ENCODE assay signal across 16 cellular contexts in genomic region chr10:123568751-123569150, GRCh38.
DNase-seq lines count a peak whose midpoint lies in the region; ATAC-seq and TF ChIP-seq lines count a peak whose summit lies in the region.
"Had no signal": no experiment of that assay in that cellular context is flagged by ENCODE, and none has a peak within 500 bp of the region (broad histone marks: within the 10 kb centered on the region; RNA-seq: fewer than 3 reads in every experiment).

No MANE protein-coding gene starts in this region.

- H3K79me1 ChIP-seq in H9 (ENCODE audit: insufficient read depth, low read depth, low read length, poor library complexity, severe bottlenecking), result no peaks in the 10 kb centered on the region
- H3K79me1 ChIP-seq in neuronal stem cell (ENCODE audit: low read depth, low read length), result no peaks in the 10 kb centered on the region

- H4K91ac ChIP-seq in H9 (ENCODE audit: insufficient read length, low read depth, low read length) (no peak overlapping the region), neuronal stem cell (ENCODE audit: low read depth, low read length, poor library complexity) (no peak overlapping the region)

- no peak overlapping the region for H3K18ac ChIP-seq in H9 (ENCODE audit: insufficient read length, low read depth, low read length)
- H3K18ac ChIP-seq in neuronal stem cell (ENCODE audit: low read length), result no peak overlapping the region

- H3K27ac Mint-ChIP-seq in H9 (no peak overlapping the region), type B pancreatic cell (no peak overlapping the region)
- no peak overlapping the region for H3K27ac Mint-ChIP-seq in activated CD4-positive, alpha-beta T cell treated with anti-CD3 and anti-CD28 coated beads, Interleukin-2, amount 10 ng/mL, durations not matched to agents 7 days and 5 days
- H3K27ac Mint-ChIP-seq: B cell; CD8-positive, alpha-beta T cell; HFFc6 had no signal

- no peaks in the 10 kb centered on the region; a peak in 1 of 7 replicates for H3K36me3 Mint-ChIP-seq in H9 (ENCODE audit: insufficient read depth in 1 of 3, low read depth in 3 of 3)
- no peaks in the 10 kb centered on the region for H3K36me3 Mint-ChIP-seq in type B pancreatic cell
- no peaks in the 10 kb centered on the region for H3K36me3 Mint-ChIP-seq in activated CD4-positive, alpha-beta T cell treated with anti-CD3 and anti-CD28 coated beads, Interleukin-2, amount 10 ng/mL, durations not matched to agents 7 days and 5 days (ENCODE audit: low read depth)
- H3K36me3 Mint-ChIP-seq: CD8-positive, alpha-beta T cell had no signal

- H2AFZ ChIP-seq in H9 (ENCODE audit: low read length) (no peak overlapping the region), neuronal stem cell (ENCODE audit: low read length) (no peak overlapping the region)

- no peak for ATAC-seq in heart right ventricle
- ATAC-seq: CD8-positive, alpha-beta T cell; HCT116; HepG2 had no signal

- no peak overlapping the region for H3K9ac ChIP-seq in H9 (ENCODE audit: extremely low read depth, insufficient read length, low read length)
- no peak overlapping the region for H3K9ac ChIP-seq in neuronal stem cell (ENCODE audit: low read depth, low read length, poor library complexity)
- H3K9ac ChIP-seq: BLaER1 treated with 17β-estradiol and CSF1 and Interleukin-3, amounts not matched to agents 10 nM and 100 nM had no signal

- H3K36me3 ChIP-seq in neuronal stem cell (replicated peaks in 1 of 2; ENCODE audit: control insufficient read depth in 2 of 2, insufficient read depth in 2 of 2, low read length in 2 of 2) (no peaks in the 10 kb centered on the region), heart right ventricle (no peaks in the 10 kb centered on the region)
- H3K36me3 ChIP-seq: BLaER1 treated with 17β-estradiol and CSF1 and Interleukin-3, amounts not matched to agents 10 nM and 100 nM had no signal

- H2AK5ac ChIP-seq in H9 (ENCODE audit: insufficient read length, low read length), result no peak overlapping the region
- no peak overlapping the region for H2AK5ac ChIP-seq in neuronal stem cell (ENCODE audit: low read depth, low read length)

- no CpG with 5 or more reads among the region's 6 CpGs for WGBS in H9 (ENCODE audit: extremely low coverage, insufficient read length, low lambda C conversion rate)
- WGBS in neuronal stem cell (ENCODE audit: extremely low coverage in 2 of 2, insufficient read length in 2 of 2, insufficient replicate concordance in 1 of 2), 2 donors, result no CpG with 5 or more reads among the region's 6 CpGs
- 77 to 78% methylated on average over 6 of the region's 6 CpGs for WGBS in heart right ventricle, 2 donors

- H3K4me3 ChIP-seq in neuronal stem cell (ENCODE audit: low read length in 2 of 2), result peak overlapping the region in 1 of 2 donors; percentile 9
- H3K4me3 ChIP-seq in heart right ventricle, result no peak overlapping the region
- H3K4me3 ChIP-seq: BLaER1 treated with 17β-estradiol and CSF1 and Interleukin-3, amounts not matched to agents 10 nM and 100 nM had no signal

- no peak overlapping the region for H3T11ph ChIP-seq in H9 (ENCODE audit: low read length)

- H3K4me2 ChIP-seq in H9 (ENCODE audit: insufficient read depth, insufficient read length, low read length), result no peak overlapping the region
- no peak overlapping the region for H3K4me2 ChIP-seq in neuronal stem cell (ENCODE audit: insufficient read depth, low read length, poor library complexity, severe bottlenecking)

- no peak overlapping the region for H3K56ac ChIP-seq in H9 (ENCODE audit: insufficient read length, low read depth, low read length)

- H3K27me3 Mint-ChIP-seq in H9 (ENCODE audit: low read depth) (peaks cover 16% of the 10 kb centered on the region), type B pancreatic cell (peaks cover 54% of the 10 kb centered on the region)
- peaks cover 2% of the 10 kb centered on the region for H3K27me3 Mint-ChIP-seq in activated CD4-positive, alpha-beta T cell treated with anti-CD3 and anti-CD28 coated beads, Interleukin-2, amount 10 ng/mL, durations not matched to agents 7 days and 5 days

- H3K23ac ChIP-seq in H9 (ENCODE audit: insufficient read length, low read depth, low read length) (no peak overlapping the region), neuronal stem cell (ENCODE audit: low read depth, low read length, poor library complexity) (peak overlapping the region; percentile 10)

- H2BK15ac ChIP-seq in H9 (ENCODE audit: low read depth, low read length) (no peak overlapping the region), neuronal stem cell (ENCODE audit: low read length) (no peak overlapping the region)

- H2BK20ac ChIP-seq in H9 (ENCODE audit: low read depth, low read length, poor library complexity, severe bottlenecking), result no peak overlapping the region

- H3K14ac ChIP-seq in H9 (ENCODE audit: insufficient read depth, low read length) (no peak overlapping the region), neuronal stem cell (ENCODE audit: low read length) (no peak overlapping the region)

- H2BK5ac ChIP-seq in H9 (ENCODE audit: insufficient read length, low read length) (no peak overlapping the region), neuronal stem cell (ENCODE audit: low read length) (no peak overlapping the region)

- H3K9me3 ChIP-seq in H9 (ENCODE audit: control insufficient read depth, low read depth, low read length) (no peaks in the 10 kb centered on the region), neuronal stem cell (replicated peaks in 1 of 2; ENCODE audit: control insufficient read depth in 2 of 2, insufficient read depth in 1 of 2, low read depth in 1 of 2, low read length in 2 of 2) (no peaks in the 10 kb centered on the region), heart right ventricle (no peaks in the 10 kb centered on the region)

- no peak overlapping the region for H2BK120ac ChIP-seq in H9 (ENCODE audit: low read depth, low read length, poor library complexity, severe bottlenecking)
- no peak overlapping the region for H2BK120ac ChIP-seq in neuronal stem cell (ENCODE audit: low read depth, low read length)

- no peaks in the 10 kb centered on the region for H3K23me2 ChIP-seq in H9 (ENCODE audit: insufficient read length, low read depth, low read length, poor library complexity, severe bottlenecking)

- TF ChIP-seq CTCF in H9 (conservative IDR thresholded peaks at IDR 0.05) (no peak), type B pancreatic cell (conservative IDR thresholded peaks at IDR 0.05) (no peak), heart right ventricle (IDR thresholded peaks at IDR 0.05) (no peak)

- POLR2A ChIA-PET in activated CD4-positive, alpha-beta T cell treated with anti-CD3 and anti-CD28 coated beads, Interleukin-2, amount 10 ng/mL, durations not matched to agents 7 days and 5 days (lab: Charles Lee), result no interaction called here

- H3K4me1 Mint-ChIP-seq in H9 (peaks cover 14 to 25% of the 10 kb centered on the region in 2 experiments), type B pancreatic cell (ENCODE audit: unreplicated experiment) (no peaks in the 10 kb centered on the region)
- H3K4me1 Mint-ChIP-seq in activated CD4-positive, alpha-beta T cell treated with anti-CD3 and anti-CD28 coated beads, Interleukin-2, amount 10 ng/mL, durations not matched to agents 7 days and 5 days, result no peaks in the 10 kb centered on the region
- H3K4me1 Mint-ChIP-seq: B cell had no signal

- H4K8ac ChIP-seq in H9 (replicated peaks; ENCODE audit: insufficient read length, low read depth, low read length) (no peak overlapping the region), neuronal stem cell (ENCODE audit: low read depth, low read length) (no peak overlapping the region)

- CTCF ChIA-PET in activated CD4-positive, alpha-beta T cell treated with anti-CD3 and anti-CD28 coated beads, Interleukin-2, amount 10 ng/mL, durations not matched to agents 7 days and 5 days (lab: Charles Lee), result no interaction called here

- no peaks in the 10 kb centered on the region for H4K20me1 ChIP-seq in H9 (ENCODE audit: control insufficient read depth, insufficient read depth, insufficient read length)
- H4K20me1 ChIP-seq: BLaER1 treated with 17β-estradiol and CSF1 and Interleukin-3, amounts not matched to agents 10 nM and 100 nM had no signal

- DNase-seq in H9, result peak; percentile 17
- peak; percentile 19 for DNase-seq in islet precursor cell
- DNase-seq in neuronal stem cell (ENCODE audit: low spot score), result no peak
- DNase-seq in type B pancreatic cell (ENCODE audit: extremely low spot score, unreplicated experiment), result peak; percentile 8
- DNase-seq in heart right ventricle, result no peak
- DNase-seq in GOT3 (lab: John Stamatoyannopoulos, UW), result no peak
- no peak for DNase-seq in activated CD4-positive, alpha-beta T cell treated with anti-CD3 and anti-CD28 coated beads, Interleukin-2, amount 10 ng/mL, durations not matched to agents 7 days and 5 days
- DNase-seq: Calu3; CD8-positive, alpha-beta T cell; DMS79 treated with DMSO at 0.1 percent for 48 hours; GF-D8; HFFc6 had no signal

- H3K27ac ChIP-seq in H9 (ENCODE audit: insufficient read length, low read depth, low read length) (no peak overlapping the region), neuronal stem cell (replicated peaks; ENCODE audit: low read length) (no peak overlapping the region), heart right ventricle (no peak overlapping the region)
- H3K27ac ChIP-seq: BLaER1 treated with 17β-estradiol and CSF1 and Interleukin-3, amounts not matched to agents 10 nM and 100 nM had no signal

- H2BK12ac ChIP-seq in H9 (ENCODE audit: insufficient read length, low read depth, low read length) (no peak overlapping the region), neuronal stem cell (ENCODE audit: low read length) (no peak overlapping the region)

- H4K5ac ChIP-seq in H9 (ENCODE audit: insufficient read length, low read depth, low read length), result no peak overlapping the region

- H3K27me3 ChIP-seq in H9 (ENCODE audit: insufficient read depth, low read length), result peaks cover 2% of the 10 kb centered on the region; the same call in 1 of the 2 replicates
- peaks cover 0 to 3% (median 0%) of the 10 kb centered on the region in 3 experiments for H3K27me3 ChIP-seq in neuronal stem cell (ENCODE audit: control insufficient read depth in 3 of 3, insufficient read depth in 3 of 3, low read depth in 1 of 3, low read length in 3 of 3)
- H3K27me3 ChIP-seq in heart right ventricle, result peaks cover 0 to 79% (median 51%) of the 10 kb centered on the region in 7 donors
- H3K27me3 ChIP-seq: BLaER1 treated with 17β-estradiol and CSF1 and Interleukin-3, amounts not matched to agents 10 nM and 100 nM had no signal

- H3K4ac ChIP-seq in H9 (ENCODE audit: low read depth, low read length) (no peak overlapping the region), neuronal stem cell (ENCODE audit: low read length) (no peak overlapping the region)

- no peaks in the 10 kb centered on the region for H3K4me1 ChIP-seq in H9 (ENCODE audit: insufficient read depth, low read length)
- H3K4me1 ChIP-seq in neuronal stem cell (ENCODE audit: control insufficient read depth in 2 of 2, insufficient read depth in 1 of 2, low read depth in 1 of 2, low read length in 2 of 2), result peaks cover 0 to 3% of the 10 kb centered on the region in 2 donors
- no peaks in the 10 kb centered on the region for H3K4me1 ChIP-seq in heart right ventricle

- H3K4me3 Mint-ChIP-seq in H9 (no peak overlapping the region), type B pancreatic cell (no peak overlapping the region)
- H3K4me3 Mint-ChIP-seq in activated CD4-positive, alpha-beta T cell treated with anti-CD3 and anti-CD28 coated beads, Interleukin-2, amount 10 ng/mL, durations not matched to agents 7 days and 5 days, result no peak overlapping the region
- H3K4me3 Mint-ChIP-seq: B cell; CD8-positive, alpha-beta T cell; HFFc6 had no signal

- intact Hi-C loops in heart right ventricle (cut with DNase I), result loop anchor here in 1 of 10 donors (10.0 kb wide), 1 partner anchor 924 kb away; no protein-coding TSS in a partner anchor

- H3K9me3 Mint-ChIP-seq in H9 (no peaks in the 10 kb centered on the region), type B pancreatic cell (no peaks in the 10 kb centered on the region)
- no peaks in the 10 kb centered on the region for H3K9me3 Mint-ChIP-seq in activated CD4-positive, alpha-beta T cell treated with anti-CD3 and anti-CD28 coated beads, Interleukin-2, amount 10 ng/mL, durations not matched to agents 7 days and 5 days
- H3K9me3 Mint-ChIP-seq: CD8-positive, alpha-beta T cell; HFFc6 had no signal

- H3K79me2 ChIP-seq in H9 (ENCODE audit: insufficient read depth, low read length), result no peaks in the 10 kb centered on the region

Comparison
In these comparisons a context has a peak if more than half of its experiments do, and no peak if none do; other contexts are left out.
1. DNase-seq: peak in H9 (single experiment), islet precursor cell (single experiment) and type B pancreatic cell (single experiment); none in neuronal stem cell (single experiment), heart right ventricle (0 of 2), GOT3 (single experiment) and activated CD4-positive, alpha-beta T cell treated with anti-CD3 and anti-CD28 coated beads, Interleukin-2, amount 10 ng/mL, durations not matched to agents 7 days and 5 days (single experiment).